Comparison of ENCODE assay signal across 1 cellular context in the genomic region with DNA sequence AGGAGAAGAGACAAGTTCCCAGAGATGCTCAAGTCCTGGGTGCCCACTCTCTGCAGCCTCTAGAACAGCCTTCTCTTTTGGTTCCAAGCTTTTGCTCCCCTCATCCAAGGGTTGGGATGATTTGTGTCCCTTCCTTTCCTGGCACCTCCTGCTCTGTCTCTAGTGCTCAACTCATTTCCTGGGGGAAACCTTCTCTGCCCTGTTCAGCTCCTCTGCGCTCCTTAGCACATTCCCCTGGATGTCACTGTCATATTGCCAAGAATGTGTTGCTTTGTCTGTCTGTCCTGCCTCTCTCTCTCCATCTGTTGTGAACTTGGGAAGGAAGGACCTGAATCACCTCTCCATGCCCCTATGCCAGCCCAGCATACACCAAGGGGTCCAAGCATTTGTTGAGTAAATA.
TF ChIP-seq lines count a peak whose summit lies in the region.

No MANE protein-coding gene starts in this region.

TF ChIP-seq in IMR-90, 13 proteins besides CTCF, POLR2A, EP300 and RAD21:
- TF ChIP-seq MXI1 (IDR thresholded peaks at IDR 0.05; ENCODE audit: borderline replicate concordance, low read depth, low read length) (no peak), BHLHE40 (IDR thresholded peaks at IDR 0.05; ENCODE audit: low read depth, low read length) (no peak), NFE2L2 (IDR thresholded peaks at IDR 0.05; ENCODE audit: low read depth, low read length) (no peak), ELK1 (IDR thresholded peaks at IDR 0.05; ENCODE audit: borderline replicate concordance, low read depth, low read length) (no peak), FOS (IDR thresholded peaks at IDR 0.05; ENCODE audit: low read depth, low read length) (no peak), SMC3 (IDR thresholded peaks at IDR 0.05; ENCODE audit: low read depth, low read length) (no peak), CHD1 (IDR thresholded peaks at IDR 0.05; ENCODE audit: low read depth, low read length) (no peak), RCOR1 (IDR thresholded peaks at IDR 0.05; ENCODE audit: insufficient replicate concordance, low read length) (no peak), MAZ (IDR thresholded peaks at IDR 0.05; ENCODE audit: borderline replicate concordance, low read depth, low read length) (no peak), RFX5 (IDR thresholded peaks at IDR 0.05; ENCODE audit: low read depth, low read length) (no peak), CEBPB (IDR thresholded peaks at IDR 0.05; ENCODE audit: low read depth, low read length) (no peak), MAFK (IDR thresholded peaks at IDR 0.05; ENCODE audit: low read depth, low read length) (no peak)
TF ChIP-seq in IMR-90: peak in this region for 0.
